In the genomic region with DNA sequence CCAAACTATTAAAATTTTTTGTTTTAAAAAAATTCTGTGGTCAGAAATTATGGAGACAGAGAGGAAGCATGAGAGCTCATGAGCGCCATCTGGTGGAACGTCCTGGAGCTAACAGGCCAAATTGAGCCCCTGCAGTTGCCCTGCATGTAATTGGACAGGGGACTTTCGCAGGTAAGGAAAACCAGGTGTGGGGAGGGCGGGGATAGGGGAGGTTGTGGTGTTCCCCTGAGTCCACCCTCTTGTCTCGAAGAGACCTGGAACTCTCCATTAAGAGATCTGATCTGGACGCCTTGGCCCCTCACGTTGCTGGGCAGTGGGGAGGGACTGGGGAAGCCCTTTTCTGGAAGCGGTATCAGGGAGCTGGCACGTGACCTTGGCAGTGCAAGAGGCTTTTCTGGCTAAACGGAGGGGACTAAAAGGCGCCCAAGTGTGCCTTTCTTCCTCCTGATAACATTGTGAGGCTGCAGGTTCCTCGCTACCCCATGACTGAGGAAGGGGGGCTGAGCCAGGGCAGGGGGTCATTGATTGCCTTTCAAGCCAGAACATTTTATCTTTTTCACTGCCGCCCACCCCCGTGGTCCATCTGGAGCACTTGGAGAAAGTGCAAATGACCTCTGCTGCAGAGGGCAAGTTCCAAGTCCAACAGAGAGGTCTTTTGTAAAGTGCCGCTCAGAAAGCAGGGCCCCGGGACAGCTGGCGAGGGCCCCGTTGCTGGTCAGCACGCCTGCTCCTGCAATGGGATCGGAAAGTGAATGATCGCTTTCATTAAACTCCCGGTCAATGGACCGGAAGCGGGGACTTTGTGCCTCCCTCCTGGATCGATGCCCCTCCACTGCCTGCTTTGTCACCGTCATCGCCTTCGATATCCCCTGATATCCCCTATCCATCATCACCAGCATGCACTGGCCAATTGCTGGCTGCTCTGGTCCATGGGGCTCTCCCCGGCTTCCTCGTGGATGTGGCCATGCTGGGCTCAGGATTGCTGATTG, we compare ENCODE assay signal across 8 cellular contexts. TPM values are rescaled to one million over a fixed set of nuclear protein-coding genes. Genes with fewer than 3 reads are reported as not detected.
DNase-seq lines count a peak whose midpoint lies in the region; ATAC-seq and TF ChIP-seq lines count a peak whose summit lies in the region.

No MANE protein-coding gene starts in this region.

- H4K20me1 ChIP-seq in osteoblast (ENCODE audit: insufficient read depth, low read length): no peaks in the 10 kb centered on the region

- no peaks in the 10 kb centered on the region for H3K79me2 ChIP-seq in osteoblast (ENCODE audit: insufficient read depth, low read length)

- H3K4me2 ChIP-seq in osteoblast (ENCODE audit: insufficient read depth, low read length): no peak overlapping the region

- TF ChIP-seq CTCF in Panc1 (IDR thresholded peaks at IDR 0.05): peak; percentile 97
- TF ChIP-seq CTCF in osteoblast (IDR thresholded peaks at IDR 0.05; ENCODE audit: extremely low read depth, low read depth, low read length): peak; percentile 73

- no TSS peak for BruUV-seq in Panc1 (replicated peaks; lab: Mats Ljungman, UMichigan)

- in situ Hi-C loops in Panc1 (cut with HindIII; ENCODE audit: low pct_unique_long_range_greater_than_20kb, low sequenced_read_pairs): no loop called here

- H2AFZ ChIP-seq in osteoblast (ENCODE audit: low read length): no peak overlapping the region

- no peaks in the 10 kb centered on the region for H3K9me3 ChIP-seq in Panc1 (ENCODE audit: control insufficient read depth, insufficient read depth, low read depth, low read length)
- H3K9me3 ChIP-seq in osteoblast (ENCODE audit: low read depth, low read length): no peaks in the 10 kb centered on the region

- ATAC-seq in Panc1 (peak; percentile 63), HG03442 (IDR thresholded peaks at IDR 0.05; ENCODE audit: unreplicated experiment) (no peak), HG03135 (IDR thresholded peaks at IDR 0.05; ENCODE audit: unreplicated experiment) (no peak)

- intact Hi-C loops in Panc1 (cut with micrococcal nuclease; ENCODE audit: unreplicated experiment): loop anchor here (5.0 kb wide), 1 partner anchor 79 kb away; no protein-coding TSS in a partner anchor

- DNase-seq in CD1c-positive myeloid dendritic cell (ENCODE audit: extremely low spot score): peak; percentile 67
- peak; percentile 40 for DNase-seq in HK-2 (ENCODE audit: unreplicated experiment)
- DNase-seq in Panc1 (ENCODE audit: low read depth, low spot score): peak; percentile 28
- DNase-seq in activated naive CD4-positive, alpha-beta T cell treated with Interleukin-2 at 50 U/mL for 16 hours: peak; percentile 47
- peak; percentile 12 for DNase-seq in glomerular endothelial cell (ENCODE audit: extremely low read depth, low read depth, low spot score)
- peak; percentile 65 for DNase-seq in osteoblast (ENCODE audit: insufficient read length, low spot score, missing footprints)

- H3K36me3 ChIP-seq in Panc1 (ENCODE audit: control insufficient read depth, insufficient read depth, low read length) (no peaks in the 10 kb centered on the region), osteoblast (ENCODE audit: insufficient read depth, low read length) (no peaks in the 10 kb centered on the region)

- H3K27ac ChIP-seq in Panc1 (ENCODE audit: low read length) (no peak overlapping the region), osteoblast (ENCODE audit: low read depth, low read length) (no peak overlapping the region)

- H3K4me3 ChIP-seq in Panc1 (ENCODE audit: low read depth in 2 of 2, low read length in 2 of 2): no peak overlapping the region
- no peak overlapping the region for H3K4me3 ChIP-seq in osteoblast (ENCODE audit: insufficient read depth, low read length)

- H3K4me1 ChIP-seq in Panc1 (ENCODE audit: control insufficient read depth, insufficient read depth, low read length): no peaks in the 10 kb centered on the region
- H3K4me1 ChIP-seq in osteoblast (ENCODE audit: insufficient read depth, low read length): no peaks in the 10 kb centered on the region

- peaks cover 5% of the 10 kb centered on the region; the same call in 1 of the 2 replicates for H3K27me3 ChIP-seq in Panc1 (ENCODE audit: control insufficient read depth, insufficient read depth, low read length)
- no peaks in the 10 kb centered on the region for H3K27me3 ChIP-seq in osteoblast (ENCODE audit: insufficient read depth, low read length)

- POLR2A ChIA-PET in Panc1 (lab: Charles Lee): interaction anchor here (0.6 kb wide), 1 partner anchor 663 kb away, joined by 6 read pairs; no protein-coding TSS in a partner anchor

- CTCF ChIA-PET in Panc1 (lab: Charles Lee): interaction anchor here (0.6 to 1.9 kb wide), 20 partner anchors 8 to 651 kb away, joined by 3 to 31 read pairs (median 7); no protein-coding TSS in a partner anchor

RNA-seq across cellular contexts. Expression of a gene that starts 18.4 kb away (rescaled TPM):
- total RNA-seq in Panc1 (2021; ENCODE audit: unreplicated experiment) (not detected), glomerular endothelial cell (not detected in 2 replicates), osteoblast (not detected in 2 replicates)
- polyA plus RNA-seq in Panc1 (2012; ENCODE audit: insufficient read length): not detected

RNA-seq across cellular contexts. Expression of a gene that starts 23.2 kb away (rescaled TPM):
- 0.21 TPM for total RNA-seq in Panc1 (2021; ENCODE audit: unreplicated experiment)
- not detected for polyA plus RNA-seq in Panc1 (2012; ENCODE audit: insufficient read length)
- 0.24 TPM in 1 of 2 replicates, not detected in the other for total RNA-seq in glomerular endothelial cell
- 11.9 and 14.4 TPM in 2 replicates for total RNA-seq in osteoblast

RNA-seq across cellular contexts. Expression of a gene that starts 33.6 kb away (rescaled TPM):
- total RNA-seq in Panc1 (2021; ENCODE audit: unreplicated experiment) (not detected), glomerular endothelial cell (not detected in 2 replicates), osteoblast (not detected in 2 replicates)
- not detected for polyA plus RNA-seq in Panc1 (2012; ENCODE audit: insufficient read length)

RNA-seq across cellular contexts. Expression of a gene that starts 58.8 kb away (rescaled TPM):
- total RNA-seq in Panc1 (2021; ENCODE audit: unreplicated experiment) (5.8 TPM), glomerular endothelial cell (not detected in 2 replicates), osteoblast (not detected in 2 replicates)
- not detected for polyA plus RNA-seq in Panc1 (2012; ENCODE audit: insufficient read length)

Comparison
In these comparisons a context has a peak if more than half of its experiments do, and no peak if none do; other contexts are left out.
1. DNase-seq: peak in every context shown above with its lines; median percentile 67 in CD1c-positive myeloid dendritic cell; 65 in osteoblast; 47 in activated naive CD4-positive, alpha-beta T cell treated with Interleukin-2 at 50 U/mL for 16 hours; 40 in HK-2; 28 in Panc1; 12 in glomerular endothelial cell.
2. RNA of a gene that starts 23.2 kb away (total RNA-seq): 11.9 to 14.4 TPM in osteoblast; 0.21 TPM in Panc1 (single experiment) and 0.24 TPM in glomerular endothelial cell; every median in the first group is over 10 times any median in the second.